1 cellular context compared by ENCODE assay signal in genomic region chr3:46713048-46713897, GRCh38.
TF ChIP-seq lines count a peak whose summit lies in the region.

No MANE protein-coding gene starts in this region.

TF ChIP-seq in IMR-90, 13 proteins besides CTCF, POLR2A, EP300 and RAD21:
- TF ChIP-seq BHLHE40 (IDR thresholded peaks at IDR 0.05; ENCODE audit: low read depth, low read length) (no peak), NFE2L2 (IDR thresholded peaks at IDR 0.05; ENCODE audit: low read depth, low read length) (no peak), FOS (IDR thresholded peaks at IDR 0.05; ENCODE audit: low read depth, low read length) (no peak), MXI1 (IDR thresholded peaks at IDR 0.05; ENCODE audit: borderline replicate concordance, low read depth, low read length) (no peak), SMC3 (IDR thresholded peaks at IDR 0.05; ENCODE audit: low read depth, low read length) (no peak), USF2 (IDR thresholded peaks at IDR 0.05; ENCODE audit: low read depth, low read length) (no peak), RCOR1 (IDR thresholded peaks at IDR 0.05; ENCODE audit: insufficient replicate concordance, low read length) (no peak), MAFK (IDR thresholded peaks at IDR 0.05; ENCODE audit: low read depth, low read length) (no peak), CEBPB (IDR thresholded peaks at IDR 0.05; ENCODE audit: low read depth, low read length) (no peak), RFX5 (IDR thresholded peaks at IDR 0.05; ENCODE audit: low read depth, low read length) (no peak), CHD1 (IDR thresholded peaks at IDR 0.05; ENCODE audit: low read depth, low read length) (no peak), MAZ (IDR thresholded peaks at IDR 0.05; ENCODE audit: borderline replicate concordance, low read depth, low read length) (no peak)
- TF ChIP-seq, protein P1, sequence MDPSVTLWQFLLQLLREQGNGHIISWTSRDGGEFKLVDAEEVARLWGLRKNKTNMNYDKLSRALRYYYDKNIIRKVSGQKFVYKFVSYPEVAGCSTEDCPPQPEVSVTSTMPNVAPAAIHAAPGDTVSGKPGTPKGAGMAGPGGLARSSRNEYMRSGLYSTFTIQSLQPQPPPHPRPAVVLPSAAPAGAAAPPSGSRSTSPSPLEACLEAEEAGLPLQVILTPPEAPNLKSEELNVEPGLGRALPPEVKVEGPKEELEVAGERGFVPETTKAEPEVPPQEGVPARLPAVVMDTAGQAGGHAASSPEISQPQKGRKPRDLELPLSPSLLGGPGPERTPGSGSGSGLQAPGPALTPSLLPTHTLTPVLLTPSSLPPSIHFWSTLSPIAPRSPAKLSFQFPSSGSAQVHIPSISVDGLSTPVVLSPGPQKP (IDR thresholded peaks at IDR 0.05; ENCODE audit: borderline replicate concordance, low read depth, low read length) = no peak
TF ChIP-seq in IMR-90: peak in this region for 0.
